In the genomic region with DNA sequence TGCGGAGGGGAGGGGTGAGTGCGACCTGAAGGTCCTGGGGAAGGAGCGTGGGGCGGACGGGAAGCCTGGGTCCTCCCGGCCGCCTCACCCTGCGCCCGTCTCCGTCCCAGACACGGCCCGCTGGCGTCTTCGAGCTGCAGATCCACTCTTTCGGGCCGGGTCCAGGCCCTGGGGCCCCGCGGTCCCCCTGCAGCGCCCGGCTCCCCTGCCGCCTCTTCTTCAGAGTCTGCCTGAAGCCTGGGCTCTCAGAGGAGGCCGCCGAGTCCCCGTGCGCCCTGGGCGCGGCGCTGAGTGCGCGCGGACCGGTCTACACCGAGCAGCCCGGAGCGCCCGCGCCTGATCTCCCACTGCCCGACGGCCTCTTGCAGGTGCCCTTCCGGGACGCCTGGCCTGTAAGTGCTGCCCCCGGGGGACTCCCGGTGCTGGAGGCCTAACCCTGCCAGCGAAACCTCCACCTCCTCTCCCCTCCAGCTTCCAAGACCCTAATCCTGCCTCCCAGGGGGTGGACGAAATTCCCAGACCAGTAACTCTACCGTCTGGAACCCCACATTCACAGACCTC, we compare ENCODE assay signal across 1 cellular context.
TF ChIP-seq lines count a peak whose summit lies in the region.

No MANE protein-coding gene starts in this region.

TF ChIP-seq in SK-N-SH, 30 proteins besides CTCF, POLR2A, EP300 and RAD21 (continued from another document):
- TF ChIP-seq, protein P1, sequence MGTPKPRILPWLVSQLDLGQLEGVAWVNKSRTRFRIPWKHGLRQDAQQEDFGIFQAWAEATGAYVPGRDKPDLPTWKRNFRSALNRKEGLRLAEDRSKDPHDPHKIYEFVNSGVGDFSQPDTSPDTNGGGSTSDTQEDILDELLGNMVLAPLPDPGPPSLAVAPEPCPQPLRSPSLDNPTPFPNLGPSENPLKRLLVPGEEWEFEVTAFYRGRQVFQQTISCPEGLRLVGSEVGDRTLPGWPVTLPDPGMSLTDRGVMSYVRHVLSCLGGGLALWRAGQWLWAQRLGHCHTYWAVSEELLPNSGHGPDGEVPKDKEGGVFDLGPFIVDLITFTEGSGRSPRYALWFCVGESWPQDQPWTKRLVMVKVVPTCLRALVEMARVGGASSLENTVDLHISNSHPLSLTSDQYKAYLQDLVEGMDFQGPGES (IDR thresholded peaks at IDR 0.05; ENCODE audit: low read depth, low read length), result no peak
- TF ChIP-seq NRF1 (IDR thresholded peaks at IDR 0.05; ENCODE audit: low read depth, low read length) (no peak), MEF2A (IDR thresholded peaks at IDR 0.05; ENCODE audit: borderline replicate concordance, low read depth) (no peak), SIN3A (IDR thresholded peaks at IDR 0.05; ENCODE audit: borderline replicate concordance, low read depth, low read length) (no peak)
